24 cellular contexts compared by ENCODE assay signal in genomic region chr3:74344865-74345264, GRCh38.
"Had no signal": no experiment of that assay in that cellular context is flagged by ENCODE, and none has a peak within 500 bp of the region (broad histone marks: within the 10 kb centered on the region; RNA-seq: fewer than 3 reads in every experiment).

No MANE protein-coding gene starts in this region.

- H3K9me3 ChIP-seq: SJSA1 had no signal

- H3K4me1 ChIP-seq: SJSA1 had no signal

- H3K9ac ChIP-seq: KMS-11 had no signal

- H3K4me3 ChIP-seq: SJSA1, SK-N-MC had no signal

- H3K27me3 ChIP-seq: SJSA1 had no signal

- H3K27ac ChIP-seq: HL-60, KMS-11, SJSA1, SK-N-MC had no signal

- DNase-seq: Kasumi-1, MV-4-11, NCI-H1048, NCI-H1105, NCI-H1417 treated with DMSO at 0.1 percent for 48 hours, NCI-H146, NCI-H1694 treated with DMSO at 0.1 percent for 48 hours, NCI-H1930, NCI-H2081, NCI-H2107, NCI-H2227 treated with DMSO at 0.1 percent for 48 hours, NCI-H510A, NCI-H524 treated with DMSO at 0.1 percent for 48 hours, NCI-H69, NCI-H774, Right ventricle myocardium superior, RPMI8226, SIG-M5 had no signal

- H3K4me2 ChIP-seq: KMS-11 had no signal

- FAIRE-seq: HTR-8/SVneo, RCC 7860 had no signal

- H3K36me3 ChIP-seq: SJSA1 had no signal
